In genomic region chr1:55718758-55719671, GRCh38 we compare ENCODE assay signal across 9 cellular contexts.
A peak's percentile ranks its signal among the peaks of the same experiment; 100 is the strongest.
DNase-seq lines count a peak whose midpoint lies in the region; FAIRE-seq and TF ChIP-seq lines count a peak whose summit lies in the region.
"Had no signal": no experiment of that assay in that cellular context is flagged by ENCODE, and none has a peak within 500 bp of the region (broad histone marks: within the 10 kb centered on the region; RNA-seq: fewer than 3 reads in every experiment).

No MANE protein-coding gene starts in this region.

- intact Hi-C loops in posterior cingulate gyrus (cut with DNase I), result no loop called here

- DNase-seq in H4 (ENCODE audit: low spot score) (peak; percentile 66), amniotic epithelial cell (ENCODE audit: low read depth) (peak; percentile 98), hepatocyte (ENCODE audit: low spot score) (peak; percentile 65), small intestine (peak; percentile 4), posterior cingulate gyrus (no peak), endothelial cell (ENCODE audit: low spot score) (no peak), NCI-H1417 treated with DMSO at 0.1 percent for 48 hours (lab: John Stamatoyannopoulos, UW) (no peak), NCI-H2171 (lab: John Stamatoyannopoulos, UW) (no peak)
- DNase-seq: nephron progenitor cell had no signal

- H3K27ac ChIP-seq in hepatocyte (peak overlapping the region; percentile 84), small intestine (ENCODE audit: low read depth in 1 of 2, low read length in 1 of 2) (peak overlapping the region in 1 of 2 donors; percentile 80)

- TF ChIP-seq CTCF in hepatocyte (IDR thresholded peaks at IDR 0.05; ENCODE audit: poor library complexity) (no peak), endothelial cell (IDR thresholded peaks at IDR 0.05; ENCODE audit: unreplicated experiment) (no peak)

- 50% methylated on average over 7 of the region's 7 CpGs for WGBS in hepatocyte (ENCODE audit: low lambda C conversion rate, missing lambda C conversion rate)
- WGBS in small intestine, 3 donors, result 51 to 66% (median 58%) methylated on average over 7 of the region's 7 CpGs

- H3K4me3 ChIP-seq in hepatocyte, result no peak overlapping the region
- H3K4me3 ChIP-seq in small intestine (ENCODE audit: low read depth in 1 of 2, low read length in 2 of 2), result no peak overlapping the region

- H3K4me1 ChIP-seq in hepatocyte (ENCODE audit: insufficient read depth), result peaks cover 31% of the 10 kb centered on the region
- no peaks in the 10 kb centered on the region for H3K4me1 ChIP-seq in small intestine (ENCODE audit: control insufficient read depth in 2 of 2, insufficient read depth in 1 of 2, low read depth in 1 of 2, low read length in 1 of 2)

- H3K9me3 Mint-ChIP-seq in endothelial cell (ENCODE audit: unreplicated experiment), result no peaks in the 10 kb centered on the region
- H3K9me3 Mint-ChIP-seq: nephron progenitor cell had no signal

- peaks cover 1% of the 10 kb centered on the region for H3K27me3 Mint-ChIP-seq in endothelial cell (ENCODE audit: unreplicated experiment)

- H2AFZ ChIP-seq in hepatocyte, result no peak overlapping the region

- H3K9me2 ChIP-seq in hepatocyte (replicated peaks; ENCODE audit: insufficient read depth), result no peaks in the 10 kb centered on the region

- no peak overlapping the region for H3K27ac Mint-ChIP-seq in endothelial cell (ENCODE audit: unreplicated experiment)
- H3K27ac Mint-ChIP-seq: nephron progenitor cell had no signal

- no peaks in the 10 kb centered on the region for H3K4me1 Mint-ChIP-seq in endothelial cell (ENCODE audit: unreplicated experiment)

- H3K4me3 Mint-ChIP-seq in endothelial cell (ENCODE audit: unreplicated experiment), result no peak overlapping the region
- H3K4me3 Mint-ChIP-seq: nephron progenitor cell had no signal

- no peaks in the 10 kb centered on the region for H3K36me3 Mint-ChIP-seq in endothelial cell (ENCODE audit: low read depth, unreplicated experiment)

- H3K27me3 ChIP-seq in hepatocyte, result no peaks in the 10 kb centered on the region
- H3K27me3 ChIP-seq in small intestine (ENCODE audit: control insufficient read depth in 2 of 2, insufficient read depth in 2 of 2, low read length in 2 of 2), result no peaks in the 10 kb centered on the region

- H3K4me2 ChIP-seq in hepatocyte, result no peak overlapping the region

- no peak for FAIRE-seq in small intestine (lab: Jason Lieb, UNC)

- H3K36me3 ChIP-seq in hepatocyte (replicated peaks; ENCODE audit: insufficient read depth, low read depth) (no peaks in the 10 kb centered on the region), small intestine (ENCODE audit: control insufficient read depth in 2 of 2, insufficient read depth in 2 of 2, low read length in 2 of 2) (no peaks in the 10 kb centered on the region)

- no peaks in the 10 kb centered on the region for H3K9me3 ChIP-seq in hepatocyte (ENCODE audit: low read depth)
- no peaks in the 10 kb centered on the region for H3K9me3 ChIP-seq in small intestine (ENCODE audit: control insufficient read depth, low read depth)

- no peaks in the 10 kb centered on the region for H3K79me2 ChIP-seq in hepatocyte

- no peaks in the 10 kb centered on the region for H4K20me1 ChIP-seq in hepatocyte (ENCODE audit: insufficient read depth, poor library complexity, severe bottlenecking)

Comparison
In these comparisons a context has a peak if more than half of its experiments do, and no peak if none do; other contexts are left out.
1. DNase-seq: peak in H4 (single experiment), amniotic epithelial cell (single experiment), hepatocyte (single experiment) and small intestine (single experiment); none in posterior cingulate gyrus (0 of 10), endothelial cell (single experiment), NCI-H1417 treated with DMSO at 0.1 percent for 48 hours (single experiment) and NCI-H2171 (single experiment).